ENCODE assay signal across 11 cellular contexts in genomic region chr18:48000701-48001100, GRCh38.
DNase-seq lines count a peak whose midpoint lies in the region; FAIRE-seq and TF ChIP-seq lines count a peak whose summit lies in the region.
"Had no signal": no experiment of that assay in that cellular context is flagged by ENCODE, and none has a peak within 500 bp of the region (broad histone marks: within the 10 kb centered on the region; RNA-seq: fewer than 3 reads in every experiment).

No MANE protein-coding gene starts in this region.

- H3K9me3 ChIP-seq in small intestine (ENCODE audit: control insufficient read depth, low read depth), result peaks cover 2% of the 10 kb centered on the region

- H3K27ac ChIP-seq in VCaP (peak overlapping the region; percentile 55), small intestine (ENCODE audit: low read depth in 1 of 2, low read length in 1 of 2) (no peak overlapping the region)
- H3K27ac ChIP-seq: 22Rv1 had no signal

- H3K27me3 ChIP-seq in small intestine (ENCODE audit: control insufficient read depth in 2 of 2, insufficient read depth in 2 of 2, low read length in 2 of 2), result peaks cover 0 to 6% of the 10 kb centered on the region in 2 donors

- no peak overlapping the region for H3K4me3 ChIP-seq in small intestine (ENCODE audit: low read depth in 1 of 2, low read length in 2 of 2)
- H3K4me3 ChIP-seq: K562 had no signal

- no peak for TF ChIP-seq CTCF in VCaP (conservative IDR thresholded peaks at IDR 0.05)

- WGBS in small intestine, 3 donors, result 23 to 68% (median 29%) methylated on average over 4 of the region's 4 CpGs

- no peak for FAIRE-seq in small intestine (lab: Jason Lieb, UNC)
- FAIRE-seq: K562 had no signal

- H3K36me3 ChIP-seq in small intestine (ENCODE audit: control insufficient read depth in 2 of 2, insufficient read depth in 2 of 2, low read length in 2 of 2), result no peaks in the 10 kb centered on the region

- no peaks in the 10 kb centered on the region for H3K4me1 ChIP-seq in small intestine (ENCODE audit: control insufficient read depth in 2 of 2, insufficient read depth in 1 of 2, low read depth in 1 of 2, low read length in 1 of 2)

- DNase-seq in activated CD8-positive, alpha-beta memory T cell treated with anti-CD3 and anti-CD28 coated beads for 24 hours, result peak; percentile 40
- no peak for DNase-seq in activated CD8-positive, alpha-beta memory T cell treated with anti-CD3 and anti-CD28 coated beads, Interleukin-2, amount 50 U/mL, for 48 hours
- DNase-seq in small intestine (peak; percentile 37), NCI-H1092 treated with DMSO at 0.1 percent for 48 hours (lab: John Stamatoyannopoulos, UW) (no peak), NCI-H774 (lab: John Stamatoyannopoulos, UW) (no peak), DMS153 treated with DMSO at 0.1 percent for 48 hours (lab: John Stamatoyannopoulos, UW; ENCODE audit: unreplicated experiment) (no peak)
- DNase-seq: HCEC 1CT, HFFc6 had no signal

Comparison
In these comparisons a context has a peak if more than half of its experiments do, and no peak if none do; other contexts are left out.
1. DNase-seq: peak in activated CD8-positive, alpha-beta memory T cell treated with anti-CD3 and anti-CD28 coated beads for 24 hours (single experiment) and small intestine (single experiment); none in activated CD8-positive, alpha-beta memory T cell treated with anti-CD3 and anti-CD28 coated beads, Interleukin-2, amount 50 U/mL, for 48 hours (single experiment), NCI-H1092 treated with DMSO at 0.1 percent for 48 hours (single experiment), NCI-H774 (single experiment) and DMS153 treated with DMSO at 0.1 percent for 48 hours (single experiment).